Comparison of ENCODE assay signal across 1 cellular context in genomic region chr7:290554-291301, GRCh38.
TF ChIP-seq lines count a peak whose summit lies in the region.

No MANE protein-coding gene starts in this region.

TF ChIP-seq in SK-N-SH treated with all-trans-retinoic acid at 6 μM for 48 hours, 23 proteins besides CTCF, POLR2A, EP300 and RAD21 (continued from another document):
- TF ChIP-seq TSHZ2 (CRISPR knock-in tag; IDR thresholded peaks at IDR 0.05) = no peak
- no peak for TF ChIP-seq POU6F1 (CRISPR knock-in tag; IDR thresholded peaks at IDR 0.05; ENCODE audit: borderline replicate concordance, low read depth)
- TF ChIP-seq TOX (CRISPR knock-in tag; IDR thresholded peaks at IDR 0.05; ENCODE audit: borderline replicate concordance) = no peak
- TF ChIP-seq CSDC2 (CRISPR knock-in tag; IDR thresholded peaks at IDR 0.05) = no peak
TF ChIP-seq in SK-N-SH treated with all-trans-retinoic acid at 6 μM for 48 hours: peak in this region for 0.
